6 cellular contexts compared by ENCODE assay signal in genomic region chr7:130124711-130125110, GRCh38.
"Had no signal": no experiment of that assay in that cellular context is flagged by ENCODE, and none has a peak within 500 bp of the region (broad histone marks: within the 10 kb centered on the region; RNA-seq: fewer than 3 reads in every experiment).

No MANE protein-coding gene starts in this region.

- H3K4me3 Mint-ChIP-seq: HFFc6, IgD-negative memory B cell had no signal

- DNase-seq: GM23248, GOT3, H7, HFFc6 had no signal

- H3K9me3 Mint-ChIP-seq: HFFc6, IgD-negative memory B cell had no signal

- H3K27me3 Mint-ChIP-seq: IgD-negative memory B cell had no signal

- H3K27ac ChIP-seq: GM23248, HL-60 had no signal

- H3K27ac Mint-ChIP-seq: HFFc6, IgD-negative memory B cell had no signal
